Comparison of ENCODE assay signal across 1 cellular context in genomic region chr20:62409935-62410741, GRCh38.
TF ChIP-seq lines count a peak whose summit lies in the region.

No MANE protein-coding gene starts in this region.

TF ChIP-seq in HepG2, 621 proteins besides CTCF, POLR2A, EP300 and RAD21 (continued from another document):
- TF ChIP-seq ZNF280B (CRISPR knock-in tag; IDR thresholded peaks at IDR 0.05; ENCODE audit: borderline replicate concordance) (peak; percentile 65), CENPT (CRISPR knock-in tag; IDR thresholded peaks at IDR 0.05; ENCODE audit: low read depth) (peak; percentile 38; the same call in 1 of the 2 replicates), MAZ (IDR thresholded peaks at IDR 0.05; ENCODE audit: borderline replicate concordance, low read depth, low read length) (peak; percentile 58; the same call in 1 of the 2 replicates), MAZ (CRISPR knock-in tag; IDR thresholded peaks at IDR 0.05; ENCODE audit: low read depth) (peak; percentile 76), ZNF329 (CRISPR knock-in tag; IDR thresholded peaks at IDR 0.05; ENCODE audit: low read depth) (0 out of 2 replicates have a peak, but pooled peaks have one; percentile 26), NR2C2 (CRISPR knock-in tag; IDR thresholded peaks at IDR 0.05; ENCODE audit: borderline replicate concordance) (no peak), YY1 (IDR thresholded peaks at IDR 0.05; ENCODE audit: insufficient read depth, insufficient replicate concordance, low read depth, low read length) (peak; percentile 6), KDM4B (CRISPR knock-in tag; IDR thresholded peaks at IDR 0.05) (0 out of 2 replicates have a peak, but pooled peaks have one; percentile 19), HNF1B (CRISPR knock-in tag; IDR thresholded peaks at IDR 0.05) (peak; percentile 70), FOXC1 (CRISPR knock-in tag; IDR thresholded peaks at IDR 0.05; ENCODE audit: borderline replicate concordance) (no peak), PCBP1 (IDR thresholded peaks at IDR 0.05; ENCODE audit: borderline replicate concordance, low read depth, low read length) (peak; percentile 41; the same call in 1 of the 2 replicates), ZNF841 (CRISPR knock-in tag; IDR thresholded peaks at IDR 0.05; ENCODE audit: borderline replicate concordance) (no peak), UBTF (CRISPR knock-in tag; IDR thresholded peaks at IDR 0.05) (peak; percentile 70), MXD1 (CRISPR knock-in tag; IDR thresholded peaks at IDR 0.05) (no peak), REXO4 (CRISPR knock-in tag; IDR thresholded peaks at IDR 0.05; ENCODE audit: borderline replicate concordance) (peak; percentile 64; the same call in 1 of the 2 replicates), KDM1A (CRISPR knock-in tag; IDR thresholded peaks at IDR 0.05) (no peak), ZNF547 (CRISPR knock-in tag; IDR thresholded peaks at IDR 0.05) (0 out of 2 replicates have a peak, but pooled peaks have one; percentile 83), ZNF205 (CRISPR knock-in tag; IDR thresholded peaks at IDR 0.05) (0 out of 2 replicates have a peak, but pooled peaks have one; percentile 24), ZZZ3 (CRISPR knock-in tag; IDR thresholded peaks at IDR 0.05; ENCODE audit: borderline replicate concordance) (peak; percentile 48; the same call in 1 of the 2 replicates), SRY (CRISPR knock-in tag; IDR thresholded peaks at IDR 0.05) (0 out of 2 replicates have a peak, but pooled peaks have one; percentile 29), ZFP91 (CRISPR knock-in tag; IDR thresholded peaks at IDR 0.05; ENCODE audit: borderline replicate concordance) (peak; percentile 59; the same call in 1 of the 2 replicates), ZFP41 (CRISPR knock-in tag; IDR thresholded peaks at IDR 0.05; ENCODE audit: borderline replicate concordance) (0 out of 2 replicates have a peak, but pooled peaks have one; percentile 63), RBFOX2 (IDR thresholded peaks at IDR 0.05; ENCODE audit: low read depth, low read length) (0 out of 2 replicates have a peak, but pooled peaks have one; percentile 3), SP4 (CRISPR knock-in tag; IDR thresholded peaks at IDR 0.05) (peak; percentile 56; the same call in 1 of the 2 replicates), ZNF430 (CRISPR knock-in tag; IDR thresholded peaks at IDR 0.05) (0 out of 2 replicates have a peak, but pooled peaks have one; percentile 51), ZNF605 (CRISPR knock-in tag; IDR thresholded peaks at IDR 0.05) (no peak), ZNF687 (CRISPR knock-in tag; IDR thresholded peaks at IDR 0.05) (peak; percentile 47; the same call in 1 of the 2 replicates), PITX1 (CRISPR knock-in tag; IDR thresholded peaks at IDR 0.05) (0 out of 2 replicates have a peak, but pooled peaks have one; percentile 1), KAT7 (CRISPR knock-in tag; IDR thresholded peaks at IDR 0.05; ENCODE audit: borderline replicate concordance) (no peak), ZNF468 (CRISPR knock-in tag; IDR thresholded peaks at IDR 0.05) (0 out of 2 replicates have a peak, but pooled peaks have one; percentile 56), SOX6 (IDR thresholded peaks at IDR 0.05) (no peak), SOX6 (CRISPR knock-in tag; IDR thresholded peaks at IDR 0.05) (peak; percentile 54; the same call in 1 of the 2 replicates), NR1H2 (CRISPR knock-in tag; IDR thresholded peaks at IDR 0.05; ENCODE audit: borderline replicate concordance, low read depth) (0 out of 2 replicates have a peak, but pooled peaks have one; percentile 46), ZNF251 (CRISPR knock-in tag; IDR thresholded peaks at IDR 0.05) (no peak), ZSCAN21 (CRISPR knock-in tag; IDR thresholded peaks at IDR 0.05; ENCODE audit: borderline replicate concordance) (0 out of 2 replicates have a peak, but pooled peaks have one; percentile 81), ZSCAN25 (CRISPR knock-in tag; IDR thresholded peaks at IDR 0.05) (peak; percentile 85), ZNF747 (CRISPR knock-in tag; IDR thresholded peaks at IDR 0.05; ENCODE audit: borderline replicate concordance) (0 out of 2 replicates have a peak, but pooled peaks have one; percentile 50), ZNF790 (CRISPR knock-in tag; IDR thresholded peaks at IDR 0.05; ENCODE audit: borderline replicate concordance) (no peak), MAX (IDR thresholded peaks at IDR 0.05) (0 out of 2 replicates have a peak, but pooled peaks have one; percentile 12), ZBTB33 (CRISPR knock-in tag; IDR thresholded peaks at IDR 0.05) (0 out of 2 replicates have a peak, but pooled peaks have one; percentile 19), GATAD2A (CRISPR knock-in tag; IDR thresholded peaks at IDR 0.05) (peak; percentile 32; the same call in 1 of the 2 replicates), GTF3A (CRISPR knock-in tag; conservative IDR thresholded peaks at IDR 0.05) (0 out of 2 replicates have a peak, but pooled peaks have one; percentile 83)
